1 cellular context compared by ENCODE assay signal in genomic region chr1:100045206-100045605, GRCh38.
TF ChIP-seq lines count a peak whose summit lies in the region.

No MANE protein-coding gene starts in this region.

TF ChIP-seq in K562, 482 proteins besides CTCF, POLR2A, EP300 and RAD21 (continued from another document):
- TF ChIP-seq, protein P1, sequence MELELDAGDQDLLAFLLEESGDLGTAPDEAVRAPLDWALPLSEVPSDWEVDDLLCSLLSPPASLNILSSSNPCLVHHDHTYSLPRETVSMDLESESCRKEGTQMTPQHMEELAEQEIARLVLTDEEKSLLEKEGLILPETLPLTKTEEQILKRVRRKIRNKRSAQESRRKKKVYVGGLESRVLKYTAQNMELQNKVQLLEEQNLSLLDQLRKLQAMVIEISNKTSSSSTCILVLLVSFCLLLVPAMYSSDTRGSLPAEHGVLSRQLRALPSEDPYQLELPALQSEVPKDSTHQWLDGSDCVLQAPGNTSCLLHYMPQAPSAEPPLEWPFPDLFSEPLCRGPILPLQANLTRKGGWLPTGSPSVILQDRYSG (tag; conservative IDR thresholded peaks at IDR 0.05; ENCODE audit: low read depth), result no peak
- TF ChIP-seq JUND (IDR thresholded peaks at IDR 0.05; ENCODE audit: borderline replicate concordance, low read depth, low read length), result peak; percentile 24; the same call in 1 of the 2 replicates
- no peak for TF ChIP-seq JUND (tag; IDR thresholded peaks at IDR 0.05; ENCODE audit: borderline replicate concordance, low read depth, low read length)
- TF ChIP-seq ZNF175 (CRISPR knock-in tag; IDR thresholded peaks at IDR 0.05; ENCODE audit: low read depth), result no peak
- TF ChIP-seq SMARCE1 (IDR thresholded peaks at IDR 0.05), result peak; percentile 57; the same call in 1 of the 2 replicates
- TF ChIP-seq FOXM1 (IDR thresholded peaks at IDR 0.05; ENCODE audit: low read depth), result 0 out of 2 replicates have a peak, but pooled peaks have one; percentile 15
- no peak for TF ChIP-seq FOXM1 (CRISPR knock-in tag; IDR thresholded peaks at IDR 0.05; ENCODE audit: low read depth)
- no peak for TF ChIP-seq SOX6 (IDR thresholded peaks at IDR 0.05)
- no peak for TF ChIP-seq STAG1 (CRISPR knock-in tag; IDR thresholded peaks at IDR 0.05; ENCODE audit: borderline replicate concordance)
- TF ChIP-seq ARID1B (IDR thresholded peaks at IDR 0.05), result peak; percentile 59; the same call in 1 of the 2 replicates
- no peak for TF ChIP-seq KDM5B (IDR thresholded peaks at IDR 0.05; ENCODE audit: insufficient replicate concordance, low read depth, low read length)
